11 cellular contexts compared by ENCODE assay signal in genomic region chr7:123824754-123825067, GRCh38. TPM values are rescaled to one million over a fixed set of nuclear protein-coding genes. Genes with fewer than 3 reads are reported as not detected.
A peak's percentile ranks its signal among the peaks of the same experiment; 100 is the strongest.
DNase-seq lines count a peak whose midpoint lies in the region; ATAC-seq and TF ChIP-seq lines count a peak whose summit lies in the region.
"Had no signal": no experiment of that assay in that cellular context is flagged by ENCODE, and none has a peak within 500 bp of the region (broad histone marks: within the 10 kb centered on the region; RNA-seq: fewer than 3 reads in every experiment).

No MANE protein-coding gene starts in this region.

- peak in 1 of 2 donors; percentile 20 for TF ChIP-seq RAD21 in liver (IDR thresholded peaks at IDR 0.05)

- H3K27ac Mint-ChIP-seq in Calu3 (ENCODE audit: unreplicated experiment) = no peak overlapping the region
- H3K27ac Mint-ChIP-seq: type B pancreatic cell had no signal

- no TSS peak for BruUV-seq in Calu3 (replicated peaks; lab: Mats Ljungman, UMichigan)

- peaks cover 0 to 7% (median 4%) of the 10 kb centered on the region in 4 donors for H3K4me1 ChIP-seq in liver (ENCODE audit: control insufficient read depth in 4 of 4, insufficient read depth in 4 of 4, low read length in 3 of 4)

- no peaks in the 10 kb centered on the region for H3K9me3 Mint-ChIP-seq in Calu3 (ENCODE audit: low read depth, unreplicated experiment)
- H3K9me3 Mint-ChIP-seq: type B pancreatic cell had no signal

- H3K27me3 Mint-ChIP-seq in Calu3 (ENCODE audit: unreplicated experiment) = peaks cover 8% of the 10 kb centered on the region

- H3K9me3 ChIP-seq in liver (ENCODE audit: control insufficient read depth in 4 of 4, low read length in 3 of 4) = no peaks in the 10 kb centered on the region

- TF ChIP-seq CTCF in liver (IDR thresholded peaks at IDR 0.05; ENCODE audit: low read depth, low read length, missing input control) = no peak
- TF ChIP-seq CTCF in Calu3 (IDR thresholded peaks at IDR 0.05; ENCODE audit: unreplicated experiment) = no peak

- no peaks in the 10 kb centered on the region for H3K27me3 ChIP-seq in liver (ENCODE audit: control insufficient read depth in 4 of 4, insufficient read depth in 4 of 4, low read length in 3 of 4)

- H3K4me1 Mint-ChIP-seq in Calu3 (ENCODE audit: low read depth, unreplicated experiment) = peaks cover 10% of the 10 kb centered on the region

- 19% methylated on average over 1 of the region's 1 CpG for WGBS in liver

- no peak overlapping the region for H3K9ac ChIP-seq in liver (ENCODE audit: low read depth in 1 of 2, low read length in 2 of 2)

- intact Hi-C loops in Calu3 (cut with micrococcal nuclease; ENCODE audit: unreplicated experiment) = no loop called here

- H3K36me3 ChIP-seq in liver (ENCODE audit: control insufficient read depth in 4 of 4, insufficient read depth in 3 of 4, low read depth in 1 of 4, low read length in 3 of 4) = no peaks in the 10 kb centered on the region

- DNase-seq in NCI-H2081 (lab: John Stamatoyannopoulos, UW) (peak; percentile 35 to 45), NCI-H2081 treated with DMSO at 0.1 percent for 48 hours (lab: John Stamatoyannopoulos, UW) (no peak), NCI-H146 (lab: John Stamatoyannopoulos, UW) (peak; percentile 67), Calu3 (no peak), NCI-H2171 (lab: John Stamatoyannopoulos, UW) (no peak), kidney tubule cell (ENCODE audit: low spot score) (no peak)

- no peak overlapping the region for H3K4me3 ChIP-seq in liver (ENCODE audit: low read depth in 1 of 3, low read length in 3 of 3)
- H3K4me3 ChIP-seq: lung had no signal

- H3K36me3 Mint-ChIP-seq in Calu3 (ENCODE audit: insufficient read depth, unreplicated experiment) = no peaks in the 10 kb centered on the region
- H3K36me3 Mint-ChIP-seq: type B pancreatic cell had no signal

- H3K4me3 Mint-ChIP-seq in Calu3 (ENCODE audit: low read depth, unreplicated experiment) = no peak overlapping the region
- H3K4me3 Mint-ChIP-seq: type B pancreatic cell had no signal

- no peak overlapping the region for H3K27ac ChIP-seq in liver (ENCODE audit: low read depth in 1 of 2, low read length in 2 of 2)
- H3K27ac ChIP-seq: epithelial cell of prostate had no signal

- ATAC-seq in HG02642 (IDR thresholded peaks at IDR 0.05; ENCODE audit: poor library complexity, unreplicated experiment) = peak; percentile 33

- CTCF ChIA-PET in Calu3 (lab: Charles Lee) = interaction anchor here (0.5 kb wide), 1 partner anchor 1183 kb away, joined by 4 read pairs; no protein-coding TSS in a partner anchor

TF ChIP-seq in liver, 16 proteins besides CTCF, POLR2A, EP300 and RAD21:
- TF ChIP-seq ATF3 (IDR thresholded peaks at IDR 0.05) (no peak), SP1 (IDR thresholded peaks at IDR 0.05) (peak; percentile 33), HNF4A (conservative IDR thresholded peaks at IDR 0.05) (peak in 1 of 2 donors; percentile 36), NR2F2 (IDR thresholded peaks at IDR 0.05) (no peak), MAX (IDR thresholded peaks at IDR 0.05) (no peak), GABPA (IDR thresholded peaks at IDR 0.05 in 1 of 2, conservative IDR thresholded peaks at IDR 0.05 in 1 of 2) (no peak), HNF4G (IDR thresholded peaks at IDR 0.05) (no peak), RXRA (IDR thresholded peaks at IDR 0.05) (peak in 1 of 2 donors; percentile 23), JUND (IDR thresholded peaks at IDR 0.05) (no peak), FOXA1 (IDR thresholded peaks at IDR 0.05) (peak; percentile 76), ZBTB33 (IDR thresholded peaks at IDR 0.05) (no peak), FOXA2 (IDR thresholded peaks at IDR 0.05) (peak; percentile 89), YY1 (IDR thresholded peaks at IDR 0.05) (peak; percentile 28), EGR1 (IDR thresholded peaks at IDR 0.05; ENCODE audit: low read depth in 2 of 2) (no peak), TAF1 (conservative IDR thresholded peaks at IDR 0.05) (no peak), REST (IDR thresholded peaks at IDR 0.05) (no peak)

RNA-seq across cellular contexts. Expression of gene HYAL4, which starts 20.3 kb away (rescaled TPM):
- total RNA-seq in liver (not detected), Calu3 (2022) (not detected in 2 replicates)
- not detected for polyA plus RNA-seq in liver

Comparison
In these comparisons a context has a peak if more than half of its experiments do, and no peak if none do; other contexts are left out.
1. DNase-seq: peak in NCI-H2081 (2 of 2) and NCI-H146 (single experiment); none in NCI-H2081 treated with DMSO at 0.1 percent for 48 hours (single experiment), Calu3 (single experiment), NCI-H2171 (single experiment) and kidney tubule cell (single experiment).